ENCODE assay signal across 8 cellular contexts in the genomic region with DNA sequence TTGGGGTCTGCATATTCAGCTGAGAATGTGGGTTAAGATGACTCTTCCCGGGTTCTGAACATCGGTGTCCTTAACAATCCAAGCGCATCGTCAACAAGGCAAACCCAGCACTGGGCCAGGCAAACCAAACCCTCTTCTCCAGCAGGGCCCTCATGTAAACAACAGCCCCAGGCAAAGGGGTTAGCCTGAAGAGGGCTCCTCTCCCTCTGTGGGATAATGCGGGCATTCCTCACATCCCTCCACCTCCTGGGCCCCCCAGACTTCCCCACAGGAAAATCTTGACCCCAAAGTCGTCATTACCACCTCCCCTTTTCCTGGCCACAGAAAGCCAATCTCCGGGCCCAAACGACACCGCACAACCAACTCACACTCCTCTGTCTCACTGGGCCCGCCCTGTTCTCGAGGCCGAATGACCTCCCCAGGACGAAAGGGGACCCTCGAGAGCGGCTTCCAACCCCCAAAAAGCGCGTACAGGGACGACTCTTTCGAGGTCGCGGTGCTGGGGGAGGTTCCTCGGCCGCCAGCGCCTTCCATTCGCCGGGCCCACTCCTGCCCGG. TPM values are rescaled to one million over a fixed set of nuclear protein-coding genes. Genes with fewer than 3 reads are reported as not detected.
DNase-seq lines count a peak whose midpoint lies in the region; ATAC-seq and TF ChIP-seq lines count a peak whose summit lies in the region.

No MANE protein-coding gene starts in this region.

- H3K9me3 Mint-ChIP-seq in activated T-cell treated with anti-CD3 and anti-CD28 coated beads, Interleukin-2, amount 50 U/mL, for 72 hours: no peaks in the 10 kb centered on the region

- peak; percentile 9 for ATAC-seq in HG03066 (IDR thresholded peaks at IDR 0.05; ENCODE audit: low read depth, unreplicated experiment)
- peak in 1 of 2 donors; percentile 1 for ATAC-seq in activated T-cell treated with anti-CD3 and anti-CD28 coated beads, Interleukin-2, amount 50 U/mL, for 72 hours (replicated peaks in 1 of 2)
- peak; percentile 6 to 9 for ATAC-seq in left cardiac atrium
- no peak for ATAC-seq in GM18873 (IDR thresholded peaks at IDR 0.05; ENCODE audit: low FRiP score, unreplicated experiment)

- TF ChIP-seq CTCF in retinal pigment epithelial cell (conservative IDR thresholded peaks at IDR 0.05; ENCODE audit: low read depth, low read length): no peak

- peaks cover 13 to 21% of the 10 kb centered on the region in 2 donors for H3K36me3 Mint-ChIP-seq in activated T-cell treated with anti-CD3 and anti-CD28 coated beads, Interleukin-2, amount 50 U/mL, for 72 hours (ENCODE audit: insufficient read depth in 2 of 2)

- intact Hi-C loops in left cardiac atrium (cut with DNase I): no loop called here

- H3K4me3 Mint-ChIP-seq in activated T-cell treated with anti-CD3 and anti-CD28 coated beads, Interleukin-2, amount 50 U/mL, for 72 hours: peak overlapping the region; percentile 95 to 99

- peaks cover 92% of the 10 kb centered on the region for H3K4me1 Mint-ChIP-seq in activated T-cell treated with anti-CD3 and anti-CD28 coated beads, Interleukin-2, amount 50 U/mL, for 72 hours (ENCODE audit: low read depth)

- peak overlapping the region; percentile 92 for H3K4me3 ChIP-seq in retinal pigment epithelial cell (ENCODE audit: low read length)

- H3K27ac Mint-ChIP-seq in activated T-cell treated with anti-CD3 and anti-CD28 coated beads, Interleukin-2, amount 50 U/mL, for 72 hours: peak overlapping the region; percentile 99

- DNase-seq in DMS114 treated with DMSO at 0.1 percent for 48 hours (lab: John Stamatoyannopoulos, UW; ENCODE audit: unreplicated experiment): peak; percentile 8
- peak in 1 of 2 donors; percentile 19 for DNase-seq in activated T-cell treated with anti-CD3 and anti-CD28 coated beads, Interleukin-2, amount 50 U/mL, for 72 hours
- DNase-seq in left cardiac atrium: no peak
- DNase-seq in retinal pigment epithelial cell (ENCODE audit: low read depth): no peak
- no peak for DNase-seq in superior temporal gyrus (ENCODE audit: extremely low spot score)
- DNase-seq in epidermal melanocyte (ENCODE audit: insufficient read length, low spot score): no peak

- no peaks in the 10 kb centered on the region for H3K27me3 Mint-ChIP-seq in activated T-cell treated with anti-CD3 and anti-CD28 coated beads, Interleukin-2, amount 50 U/mL, for 72 hours (ENCODE audit: low read depth)

RNA-seq across cellular contexts. Expression of gene DDB1, which starts 0.6 kb away (rescaled TPM):
- 100 to 1,000 TPM; 168 to 176 TPM for total RNA-seq in activated T-cell treated with anti-CD3 and anti-CD28 coated beads, Interleukin-2, amount 50 U/mL, for 72 hours
- total RNA-seq in left cardiac atrium: 100 to 1,000 TPM; 107 to 136 TPM

RNA-seq across cellular contexts. Expression of gene TKFC, which starts 0.7 kb away (rescaled TPM):
- 10 to 100 TPM; 71.0 to 74.0 TPM for total RNA-seq in activated T-cell treated with anti-CD3 and anti-CD28 coated beads, Interleukin-2, amount 50 U/mL, for 72 hours
- total RNA-seq in left cardiac atrium: 10 to 100 TPM; 16.1 to 18.0 TPM

RNA-seq across cellular contexts. Expression of gene CYB561A3, which starts 29.3 kb away (rescaled TPM):
- 10 to 100 TPM; 37.9 to 43.0 TPM for total RNA-seq in activated T-cell treated with anti-CD3 and anti-CD28 coated beads, Interleukin-2, amount 50 U/mL, for 72 hours
- total RNA-seq in left cardiac atrium: 10 to 100 TPM; 15.7 to 17.0 TPM

RNA-seq across cellular contexts. Expression of gene TMEM138, which starts 29.8 kb away (rescaled TPM):
- 10 to 100 TPM; 42.0 to 45.0 TPM for total RNA-seq in activated T-cell treated with anti-CD3 and anti-CD28 coated beads, Interleukin-2, amount 50 U/mL, for 72 hours
- total RNA-seq in left cardiac atrium: 10 to 100 TPM; 24.4 to 32.6 TPM

RNA-seq across cellular contexts. Expression of gene VWCE, which starts 37.2 kb away (rescaled TPM):
- 10 to 100 TPM in 1 of 2 donors, 1 to 10 TPM in 1; 7.7 to 11.8 TPM for total RNA-seq in activated T-cell treated with anti-CD3 and anti-CD28 coated beads, Interleukin-2, amount 50 U/mL, for 72 hours
- 1 to 10 TPM; 1.1 to 2.3 TPM for total RNA-seq in left cardiac atrium
